Comparison of ENCODE assay signal across 10 cellular contexts in the genomic region with DNA sequence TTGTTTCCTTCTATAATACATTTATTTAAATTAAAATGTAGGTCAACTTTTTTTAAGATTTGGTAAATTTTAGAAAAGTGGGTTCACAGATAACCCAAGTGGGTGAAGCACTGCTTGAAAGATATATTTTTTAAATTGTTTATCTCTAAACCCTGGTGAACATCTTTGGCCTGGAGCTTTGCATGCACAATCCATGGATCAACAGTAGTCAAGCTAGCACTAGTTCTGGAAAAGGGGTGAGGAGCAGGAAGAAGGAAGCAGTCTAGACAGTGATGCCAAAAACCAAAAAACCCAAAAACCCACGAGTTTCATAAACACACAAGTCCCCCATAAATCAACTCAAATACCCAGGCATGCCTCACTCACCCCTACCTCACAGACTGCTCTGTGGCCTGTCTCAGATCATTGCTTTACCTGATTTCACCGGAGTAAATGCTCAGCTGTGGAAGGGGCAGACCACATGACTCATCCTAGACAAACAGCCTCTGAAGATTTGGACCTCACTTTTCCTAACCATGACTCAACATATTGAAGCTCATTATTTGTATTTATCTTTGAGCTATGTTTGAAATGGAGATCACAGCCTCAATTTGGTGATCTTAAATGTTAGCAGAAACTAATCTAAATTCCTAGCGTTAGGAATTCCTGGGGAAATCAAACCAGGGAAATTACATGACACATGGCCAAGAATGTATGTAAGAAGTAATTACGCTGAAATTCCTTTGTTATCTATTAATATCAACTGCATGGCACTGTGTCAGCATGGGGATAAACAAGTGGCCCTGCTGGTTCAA.
DNase-seq lines count a peak whose midpoint lies in the region; TF ChIP-seq lines count a peak whose summit lies in the region.
"Had no signal": no experiment of that assay in that cellular context is flagged by ENCODE, and none has a peak within 500 bp of the region (broad histone marks: within the 10 kb centered on the region; RNA-seq: fewer than 3 reads in every experiment).

No MANE protein-coding gene starts in this region.

- no peak overlapping the region for H3K27ac ChIP-seq in A673 (ENCODE audit: low read depth, low read length, poor library complexity, severe bottlenecking)
- H3K27ac ChIP-seq: right lobe of liver had no signal

- H3K9me3 Mint-ChIP-seq in endothelial cell (ENCODE audit: unreplicated experiment) (no peaks in the 10 kb centered on the region), neural crest cell (no peaks in the 10 kb centered on the region)
- no peaks in the 10 kb centered on the region for H3K9me3 Mint-ChIP-seq in activated T-helper 2 cell treated with anti-CD3 and anti-CD28 coated beads, Interferon-gamma antibody, Interleukin-2, Interleukin-4, amounts not matched to agents 10 μg/mL and 5 μg/mL and 100 μg/mL, durations not matched to agents 14 hours and 24 hours and 36 hours
- H3K9me3 Mint-ChIP-seq: activated naive CD4-positive, alpha-beta T cell treated with anti-CD3 and anti-CD28 coated beads for 36 hours had no signal

- peaks cover 4% of the 10 kb centered on the region for H3K27me3 ChIP-seq in A673 (replicated peaks; ENCODE audit: insufficient read depth, low read depth, low read length, poor library complexity)
- H3K27me3 ChIP-seq: right lobe of liver had no signal

- H3K36me3 Mint-ChIP-seq in endothelial cell (ENCODE audit: low read depth, unreplicated experiment) (no peaks in the 10 kb centered on the region), neural crest cell (ENCODE audit: low read depth) (peaks cover 4% of the 10 kb centered on the region)
- no peaks in the 10 kb centered on the region for H3K36me3 Mint-ChIP-seq in activated T-helper 2 cell treated with anti-CD3 and anti-CD28 coated beads, Interferon-gamma antibody, Interleukin-2, Interleukin-4, amounts not matched to agents 10 μg/mL and 5 μg/mL and 100 μg/mL, durations not matched to agents 14 hours and 24 hours and 36 hours (ENCODE audit: low read depth)

- no peaks in the 10 kb centered on the region for H3K9me3 ChIP-seq in A673 (ENCODE audit: low read depth, low read length, poor library complexity, severe bottlenecking)
- H3K9me3 ChIP-seq: right lobe of liver had no signal

- no peaks in the 10 kb centered on the region for H3K4me1 ChIP-seq in A673 (ENCODE audit: insufficient read depth, low read length, poor library complexity, severe bottlenecking)

- BruUV-seq in A673 (replicated peaks; lab: Mats Ljungman, UMichigan) = no TSS peak

- H3K4me1 Mint-ChIP-seq in endothelial cell (ENCODE audit: unreplicated experiment) (peaks cover 24% of the 10 kb centered on the region), neural crest cell (peaks cover 47% of the 10 kb centered on the region)
- H3K4me1 Mint-ChIP-seq in activated T-helper 2 cell treated with anti-CD3 and anti-CD28 coated beads, Interferon-gamma antibody, Interleukin-2, Interleukin-4, amounts not matched to agents 10 μg/mL and 5 μg/mL and 100 μg/mL, durations not matched to agents 14 hours and 24 hours and 36 hours (ENCODE audit: low read depth) = no peaks in the 10 kb centered on the region

- H3K4me3 ChIP-seq in A673 (ENCODE audit: low read depth, low read length, poor library complexity, severe bottlenecking) = no peak overlapping the region
- H3K4me3 ChIP-seq: right lobe of liver had no signal

- CTCF ChIA-PET in A673 (lab: Charles Lee) = no interaction called here

- intact Hi-C loops in A673 (cut with micrococcal nuclease; ENCODE audit: unreplicated experiment) = no loop called here
- intact Hi-C loops in activated T-helper 2 cell treated with anti-CD3 and anti-CD28 coated beads, Interferon-gamma antibody, Interleukin-2, Interleukin-4, amounts not matched to agents 10 μg/mL and 5 μg/mL and 100 μg/mL, durations not matched to agents 14 hours and 24 hours and 36 hours (cut with micrococcal nuclease) = no loop called here

- H3K27me3 Mint-ChIP-seq in endothelial cell (ENCODE audit: unreplicated experiment) (no peaks in the 10 kb centered on the region), neural crest cell (ENCODE audit: low read depth) (no peaks in the 10 kb centered on the region)
- no peaks in the 10 kb centered on the region for H3K27me3 Mint-ChIP-seq in activated T-helper 2 cell treated with anti-CD3 and anti-CD28 coated beads, Interferon-gamma antibody, Interleukin-2, Interleukin-4, amounts not matched to agents 10 μg/mL and 5 μg/mL and 100 μg/mL, durations not matched to agents 14 hours and 24 hours and 36 hours (ENCODE audit: low read depth)

- TF ChIP-seq CTCF in endothelial cell (IDR thresholded peaks at IDR 0.05; ENCODE audit: unreplicated experiment) (no peak), neural crest cell (conservative IDR thresholded peaks at IDR 0.05) (no peak), A673 (conservative IDR thresholded peaks at IDR 0.05; ENCODE audit: low read depth, low read length) (no peak)

- POLR2A ChIA-PET in A673 (lab: Charles Lee; ENCODE audit: low non-redundant PET) = no interaction called here

- H3K36me3 ChIP-seq in A673 (ENCODE audit: insufficient read depth, low read length, poor library complexity, severe bottlenecking) = no peaks in the 10 kb centered on the region
- H3K36me3 ChIP-seq: right lobe of liver had no signal

- H3K4me3 Mint-ChIP-seq in endothelial cell (ENCODE audit: unreplicated experiment) (no peak overlapping the region), neural crest cell (no peak overlapping the region)
- no peak overlapping the region for H3K4me3 Mint-ChIP-seq in activated T-helper 2 cell treated with anti-CD3 and anti-CD28 coated beads, Interferon-gamma antibody, Interleukin-2, Interleukin-4, amounts not matched to agents 10 μg/mL and 5 μg/mL and 100 μg/mL, durations not matched to agents 14 hours and 24 hours and 36 hours (ENCODE audit: low read depth)
- H3K4me3 Mint-ChIP-seq: activated naive CD4-positive, alpha-beta T cell treated with anti-CD3 and anti-CD28 coated beads for 36 hours had no signal

- DNase-seq in DMS53 treated with DMSO at 0.1 percent for 48 hours (lab: John Stamatoyannopoulos, UW; ENCODE audit: unreplicated experiment) (peak; percentile 76), M059J (ENCODE audit: low read depth) (peak; percentile 96), endothelial cell (ENCODE audit: low spot score) (no peak), neural crest cell (ENCODE audit: low read depth, low spot score) (no peak), A673 (ENCODE audit: low spot score) (no peak), DMS153 (lab: John Stamatoyannopoulos, UW) (no peak)
- DNase-seq in activated naive CD4-positive, alpha-beta T cell treated with Interleukin-2 at 50 U/mL for 16 hours = no peak
- no peak for DNase-seq in activated T-helper 2 cell treated with anti-CD3 and anti-CD28 coated beads, Interferon-gamma antibody, Interleukin-2, Interleukin-4, amounts not matched to agents 10 μg/mL and 5 μg/mL and 100 μg/mL, durations not matched to agents 14 hours and 24 hours and 36 hours (ENCODE audit: low spot score)
- DNase-seq: activated naive CD4-positive, alpha-beta T cell treated with anti-CD3 and anti-CD28 coated beads for 36 hours had no signal

- H3K27ac Mint-ChIP-seq in endothelial cell (ENCODE audit: unreplicated experiment) = peak overlapping the region; percentile 19
- H3K27ac Mint-ChIP-seq in neural crest cell (ENCODE audit: unreplicated experiment) = peak overlapping the region; percentile 88
- H3K27ac Mint-ChIP-seq in activated T-helper 2 cell treated with anti-CD3 and anti-CD28 coated beads, Interferon-gamma antibody, Interleukin-2, Interleukin-4, amounts not matched to agents 10 μg/mL and 5 μg/mL and 100 μg/mL, durations not matched to agents 14 hours and 24 hours and 36 hours = no peak overlapping the region
- H3K27ac Mint-ChIP-seq: activated naive CD4-positive, alpha-beta T cell treated with anti-CD3 and anti-CD28 coated beads for 36 hours had no signal

Comparison
In these comparisons a context has a peak if more than half of its experiments do, and no peak if none do; other contexts are left out.
1. DNase-seq: peak in DMS53 treated with DMSO at 0.1 percent for 48 hours (single experiment) and M059J (single experiment); none in endothelial cell (single experiment), neural crest cell (single experiment), A673 (single experiment), DMS153 (single experiment), activated naive CD4-positive, alpha-beta T cell treated with Interleukin-2 at 50 U/mL for 16 hours (single experiment) and activated T-helper 2 cell treated with anti-CD3 and anti-CD28 coated beads, Interferon-gamma antibody, Interleukin-2, Interleukin-4, amounts not matched to agents 10 μg/mL and 5 μg/mL and 100 μg/mL, durations not matched to agents 14 hours and 24 hours and 36 hours (single experiment).